26 cellular contexts compared by ENCODE assay signal in the genomic region with DNA sequence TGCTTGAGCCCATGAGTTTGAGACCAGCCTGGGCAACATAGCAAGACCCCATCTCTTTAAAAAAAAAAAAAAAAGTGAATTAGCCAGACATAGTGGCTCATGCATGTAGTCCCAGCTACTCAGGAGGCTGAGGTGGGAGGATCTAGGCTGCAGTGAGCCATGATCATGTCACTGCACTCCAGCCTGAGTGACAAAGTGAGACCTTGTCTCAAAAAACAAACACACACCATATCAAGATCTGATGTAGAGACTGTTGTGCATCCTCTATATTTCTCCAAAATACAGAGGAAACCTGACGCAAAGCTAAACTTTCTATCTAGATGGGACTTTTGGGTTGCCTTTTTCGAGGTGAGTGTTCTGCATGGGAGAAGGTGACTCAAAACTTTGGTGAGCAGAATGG.
"Had no signal": no experiment of that assay in that cellular context is flagged by ENCODE, and none has a peak within 500 bp of the region (broad histone marks: within the 10 kb centered on the region; RNA-seq: fewer than 3 reads in every experiment).

No MANE protein-coding gene starts in this region.

- DNase-seq: naive B cell; naive thymus-derived CD4-positive, alpha-beta T cell; naive thymus-derived CD8-positive, alpha-beta T cell; natural killer cell; nephron progenitor cell; nucleus accumbens; occipital lobe; ovary; pancreas; posterior cingulate gyrus; psoas muscle; retina; right cardiac atrium; right lobe of liver; sigmoid colon; spleen; stimulated activated CD4-positive, alpha-beta T cell treated with anti-CD3 and anti-CD28 coated beads, Interleukin-12 subunit alpha, Interleukin-12 subunit beta, amount 100 ng/mL, for 4 hours; stimulated activated CD4-positive, alpha-beta T cell treated with anti-CD3 and anti-CD28 coated beads, Interleukin-15, amount 100 ng/mL, for 24 hours; stimulated activated CD4-positive, alpha-beta T cell treated with anti-CD3 and anti-CD28 coated beads, Interleukin-1b, Interleukin-23, amount 100 ng/mL, for 48 hours; stimulated activated CD4-positive, alpha-beta T cell treated with anti-CD3 and anti-CD28 coated beads, Interleukin-2, amount 100 ng/mL, for 24 hours had no signal

- ATAC-seq: naive thymus-derived CD4-positive, alpha-beta T cell; naive thymus-derived CD8-positive, alpha-beta T cell; natural killer cell; natural killer cell treated with Interleukin-12 subunit alpha and Interleukin-12 subunit beta and Interleukin-15 and Interleukin-18, amount 100 ng/mL, for 72 hours; pancreas; psoas muscle; right cardiac atrium; right lobe of liver; sciatic nerve had no signal

- H3K27me3 Mint-ChIP-seq: progenitor cell of endocrine pancreas had no signal

- H3K36me3 Mint-ChIP-seq: naive B cell; naive thymus-derived CD4-positive, alpha-beta T cell; natural killer cell; natural killer cell treated with Interleukin-12 subunit alpha and Interleukin-12 subunit beta and Interleukin-15 and Interleukin-18, amount 100 ng/mL, for 72 hours; neural progenitor cell had no signal

- H3K4me1 Mint-ChIP-seq: naive B cell; naive thymus-derived CD4-positive, alpha-beta T cell; naive thymus-derived CD8-positive, alpha-beta T cell; natural killer cell; nephron; nephron progenitor cell; neural crest cell; neural progenitor cell had no signal

- H3K4me3 Mint-ChIP-seq: naive B cell; naive thymus-derived CD4-positive, alpha-beta T cell; naive thymus-derived CD8-positive, alpha-beta T cell; natural killer cell; natural killer cell treated with Interleukin-12 subunit alpha and Interleukin-12 subunit beta and Interleukin-15 and Interleukin-18, amount 100 ng/mL, for 72 hours; nephron; nephron progenitor cell; neural crest cell; neural progenitor cell had no signal

- H3K9me3 Mint-ChIP-seq: naive B cell; naive thymus-derived CD4-positive, alpha-beta T cell; naive thymus-derived CD8-positive, alpha-beta T cell; natural killer cell; natural killer cell treated with Interleukin-12 subunit alpha and Interleukin-12 subunit beta and Interleukin-15 and Interleukin-18, amount 100 ng/mL, for 72 hours; nephron; nephron progenitor cell; neural crest cell; neural progenitor cell had no signal

- H3K27ac Mint-ChIP-seq: naive B cell; naive thymus-derived CD4-positive, alpha-beta T cell; naive thymus-derived CD8-positive, alpha-beta T cell; natural killer cell; natural killer cell treated with Interleukin-12 subunit alpha and Interleukin-12 subunit beta and Interleukin-15 and Interleukin-18, amount 100 ng/mL, for 72 hours; nephron; nephron progenitor cell; neural progenitor cell; progenitor cell of endocrine pancreas had no signal
